Comparison of ENCODE assay signal across 13 cellular contexts in genomic region chr14:89407856-89408255, GRCh38. TPM values are rescaled to one million over a fixed set of nuclear protein-coding genes. Genes with fewer than 3 reads are reported as not detected.
DNase-seq lines count a peak whose midpoint lies in the region; ATAC-seq and TF ChIP-seq lines count a peak whose summit lies in the region.
"Had no signal": no experiment of that assay in that cellular context is flagged by ENCODE, and none has a peak within 500 bp of the region (broad histone marks: within the 10 kb centered on the region; RNA-seq: fewer than 3 reads in every experiment).

No MANE protein-coding gene starts in this region.

- H3K4me1 ChIP-seq in fibroblast of lung (ENCODE audit: control insufficient read depth, extremely low read depth, insufficient read depth, low read length) = no peaks in the 10 kb centered on the region
- peaks cover 43% of the 10 kb centered on the region for H3K4me1 ChIP-seq in CD8-positive, alpha-beta memory T cell (ENCODE audit: insufficient read depth, low read length)

- no peaks in the 10 kb centered on the region for H3K36me3 ChIP-seq in fibroblast of lung (ENCODE audit: control insufficient read depth, insufficient read depth, low read length)
- H3K36me3 ChIP-seq in CD8-positive, alpha-beta memory T cell (ENCODE audit: insufficient read depth, low read length) = peaks cover 7% of the 10 kb centered on the region

- no peak overlapping the region for H3K27ac ChIP-seq in fibroblast of lung (ENCODE audit: insufficient read depth, low read length)
- no peak overlapping the region for H3K27ac ChIP-seq in CD8-positive, alpha-beta memory T cell (ENCODE audit: low read depth, low read length)
- H3K27ac ChIP-seq: thyroid gland had no signal

- intact Hi-C loops in activated CD8-positive, alpha-beta T cell treated with anti-CD3 and anti-CD28 coated beads for 36 hours (cut with micrococcal nuclease) = loop anchor here (5.0 kb wide), 1 partner anchor 36 kb away; no protein-coding TSS in a partner anchor

- H3K9me3 ChIP-seq in fibroblast of lung (ENCODE audit: control insufficient read depth, insufficient read depth, low read depth, low read length) = no peaks in the 10 kb centered on the region
- H3K9me3 ChIP-seq in CD8-positive, alpha-beta memory T cell (ENCODE audit: low read length) = no peaks in the 10 kb centered on the region
- H3K9me3 ChIP-seq: thyroid gland had no signal

- no peaks in the 10 kb centered on the region for H3K9me3 Mint-ChIP-seq in activated CD8-positive, alpha-beta memory T cell treated with anti-CD3 and anti-CD28 coated beads, Interleukin-2, amount 10 ng/mL, durations not matched to agents 7 days and 5 days (ENCODE audit: low read depth)
- no peaks in the 10 kb centered on the region for H3K9me3 Mint-ChIP-seq in activated CD8-positive, alpha-beta T cell treated with anti-CD3 and anti-CD28 coated beads for 36 hours
- no peaks in the 10 kb centered on the region for H3K9me3 Mint-ChIP-seq in CD8-positive, alpha-beta memory T cell

- peaks cover 50% of the 10 kb centered on the region for H3K36me3 Mint-ChIP-seq in activated CD8-positive, alpha-beta memory T cell treated with anti-CD3 and anti-CD28 coated beads, Interleukin-2, amount 10 ng/mL, durations not matched to agents 7 days and 5 days
- peaks cover 75% of the 10 kb centered on the region for H3K36me3 Mint-ChIP-seq in activated CD8-positive, alpha-beta T cell treated with anti-CD3 and anti-CD28 coated beads for 36 hours (ENCODE audit: low read depth)
- H3K36me3 Mint-ChIP-seq in CD8-positive, alpha-beta memory T cell = peaks cover 0 to 57% (median 9%) of the 10 kb centered on the region in 3 donors

- H3K27me3 Mint-ChIP-seq in activated CD8-positive, alpha-beta memory T cell treated with anti-CD3 and anti-CD28 coated beads, Interleukin-2, amount 10 ng/mL, durations not matched to agents 7 days and 5 days = no peaks in the 10 kb centered on the region
- H3K27me3 Mint-ChIP-seq in activated CD8-positive, alpha-beta T cell treated with anti-CD3 and anti-CD28 coated beads for 36 hours = no peaks in the 10 kb centered on the region
- no peaks in the 10 kb centered on the region for H3K27me3 Mint-ChIP-seq in CD8-positive, alpha-beta memory T cell

- CTCF ChIA-PET in activated CD8-positive, alpha-beta memory T cell treated with anti-CD3 and anti-CD28 coated beads, Interleukin-2, amount 10 ng/mL, durations not matched to agents 7 days and 5 days (lab: Charles Lee) = no interaction called here
- CTCF ChIA-PET in activated CD8-positive, alpha-beta T cell treated with anti-CD3 and anti-CD28 coated beads for 36 hours (lab: Charles Lee) = no interaction called here
- CTCF ChIA-PET in CD8-positive, alpha-beta memory T cell (lab: Charles Lee) = no interaction called here

- no peak overlapping the region for H3K4me3 ChIP-seq in fibroblast of lung (replicated peaks in 1 of 4; ENCODE audit: control extremely low read depth in 1 of 4, insufficient read depth in 1 of 4, low read depth in 3 of 4, low read length in 4 of 4)
- no peak overlapping the region for H3K4me3 ChIP-seq in CD8-positive, alpha-beta memory T cell (ENCODE audit: low read length)
- H3K4me3 ChIP-seq: thyroid gland had no signal

- no peak overlapping the region for H3K4me3 Mint-ChIP-seq in activated CD8-positive, alpha-beta memory T cell treated with anti-CD3 and anti-CD28 coated beads, Interleukin-2, amount 10 ng/mL, durations not matched to agents 7 days and 5 days
- H3K4me3 Mint-ChIP-seq in activated CD8-positive, alpha-beta T cell treated with anti-CD3 and anti-CD28 coated beads for 36 hours = peak overlapping the region; percentile 24
- H3K4me3 Mint-ChIP-seq in CD8-positive, alpha-beta memory T cell = peak overlapping the region in 3 of 7 donors; percentile 3 to 48 (median 13)

- peak; percentile 42 for ATAC-seq in activated CD8-positive, alpha-beta memory T cell treated with anti-CD3 and anti-CD28 coated beads, Interleukin-2, amount 10 ng/mL, durations not matched to agents 7 days and 5 days
- peak; percentile 79 for ATAC-seq in activated CD8-positive, alpha-beta T cell treated with anti-CD3 and anti-CD28 coated beads for 36 hours
- peak; percentile 50 for ATAC-seq in stimulated activated naive CD8-positive, alpha-beta T cell treated with anti-CD3 and anti-CD28 coated beads, Interleukin-15, Interleukin-2, amounts not matched to agents 100 U/mL and 50 U/mL, for 24 hours
- ATAC-seq in GM21381 (IDR thresholded peaks at IDR 0.05; ENCODE audit: unreplicated experiment) = no peak

- no peaks in the 10 kb centered on the region for H3K27me3 ChIP-seq in fibroblast of lung (ENCODE audit: control insufficient read depth, insufficient read depth, low read length)
- H3K27me3 ChIP-seq in CD8-positive, alpha-beta memory T cell (ENCODE audit: insufficient read depth, low read length, poor library complexity, severe bottlenecking) = no peaks in the 10 kb centered on the region
- H3K27me3 ChIP-seq: thyroid gland had no signal

- TF ChIP-seq CTCF in activated CD8-positive, alpha-beta T cell treated with anti-CD3 and anti-CD28 coated beads for 36 hours (IDR thresholded peaks at IDR 0.05) = no peak
- no peak for TF ChIP-seq CTCF in fibroblast of lung (conservative IDR thresholded peaks at IDR 0.05 in 1 of 2, IDR thresholded peaks at IDR 0.05 in 1 of 2; ENCODE audit: low read depth in 1 of 2, low read length in 2 of 2)

- DNase-seq in activated CD8-positive, alpha-beta memory T cell treated with anti-CD3 and anti-CD28 coated beads, Interleukin-2, amount 10 ng/mL, durations not matched to agents 7 days and 5 days = no peak
- no peak for DNase-seq in activated CD8-positive, alpha-beta memory T cell treated with anti-CD3 and anti-CD28 coated beads, Interleukin-2, amount 50 U/mL, for 48 hours
- no peak for DNase-seq in activated CD8-positive, alpha-beta T cell treated with anti-CD3 and anti-CD28 coated beads for 36 hours
- DNase-seq in fibroblast of lung (ENCODE audit: low read depth in 2 of 2) = peak; percentile 23 to 44
- DNase-seq in stimulated activated naive CD8-positive, alpha-beta T cell treated with anti-CD3 and anti-CD28 coated beads, Interleukin-15, Interleukin-2, amounts not matched to agents 100 U/mL and 50 U/mL, for 24 hours = no peak
- DNase-seq in H4 (ENCODE audit: low spot score) = no peak
- no peak for DNase-seq in CD8-positive, alpha-beta memory T cell
- DNase-seq: DND-41; effector CD8-positive, alpha-beta T cell; NCI-H526 treated with DMSO at 0.1 percent for 48 hours; Right ventricle myocardium superior; thyroid gland had no signal

- peaks cover 40% of the 10 kb centered on the region for H3K4me1 Mint-ChIP-seq in activated CD8-positive, alpha-beta memory T cell treated with anti-CD3 and anti-CD28 coated beads, Interleukin-2, amount 10 ng/mL, durations not matched to agents 7 days and 5 days
- H3K4me1 Mint-ChIP-seq in activated CD8-positive, alpha-beta T cell treated with anti-CD3 and anti-CD28 coated beads for 36 hours (ENCODE audit: low read depth) = peaks cover 69% of the 10 kb centered on the region
- H3K4me1 Mint-ChIP-seq in CD8-positive, alpha-beta memory T cell = peaks cover 50 to 83% (median 75%) of the 10 kb centered on the region in 3 donors

- POLR2A ChIA-PET in activated CD8-positive, alpha-beta T cell treated with anti-CD3 and anti-CD28 coated beads for 36 hours (lab: Charles Lee) = interaction anchor here (0.7 to 1.1 kb wide), 2 partner anchors 10 to 209 kb away, joined by 4 to 5 read pairs; no protein-coding TSS in a partner anchor
- POLR2A ChIA-PET in CD8-positive, alpha-beta memory T cell (lab: Charles Lee) = no interaction called here

- no peak overlapping the region for H2AFZ ChIP-seq in fibroblast of lung (ENCODE audit: low read length)

- peaks cover 2% of the 10 kb centered on the region for H3K79me2 ChIP-seq in fibroblast of lung (ENCODE audit: control insufficient read depth, insufficient read depth, low read length)

- no peaks in the 10 kb centered on the region for H4K20me1 ChIP-seq in fibroblast of lung (ENCODE audit: control insufficient read depth, extremely low read depth, insufficient read depth, low read length)

- H3K9ac ChIP-seq in fibroblast of lung (ENCODE audit: insufficient read depth, low read length) = no peak overlapping the region

- H3K4me2 ChIP-seq in fibroblast of lung (ENCODE audit: extremely low read depth, insufficient read depth, low read length) = no peak overlapping the region

- peak overlapping the region; percentile 40 for H3K27ac Mint-ChIP-seq in activated CD8-positive, alpha-beta memory T cell treated with anti-CD3 and anti-CD28 coated beads, Interleukin-2, amount 10 ng/mL, durations not matched to agents 7 days and 5 days
- H3K27ac Mint-ChIP-seq in activated CD8-positive, alpha-beta T cell treated with anti-CD3 and anti-CD28 coated beads for 36 hours = peak overlapping the region; percentile 81
- peak overlapping the region in 3 of 8 donors; percentile 47 to 63 (median 61) for H3K27ac Mint-ChIP-seq in CD8-positive, alpha-beta memory T cell

RNA-seq across cellular contexts. Expression of gene FOXN3, which starts 9.2 kb away (rescaled TPM):
- 100 to 1,000 TPM in 1 of 2 experiments, 10 to 100 TPM in 1; 85.6 to 103 TPM for total RNA-seq in activated CD8-positive, alpha-beta memory T cell treated with anti-CD3 and anti-CD28 coated beads, Interleukin-2, amount 10 ng/mL, durations not matched to agents 7 days and 5 days
- total RNA-seq in activated CD8-positive, alpha-beta T cell treated with anti-CD3 and anti-CD28 coated beads for 36 hours = 10 to 100 TPM; 83.4 to 85.0 TPM
- total RNA-seq in fibroblast of lung = 27.5 and 27.9 TPM in 2 replicates
- polyA plus RNA-seq in fibroblast of lung = 22.5 and 33.3 TPM in 2 replicates
- polyA plus RNA-seq in fibroblast of lung (2012) = 14.4 and 26.1 TPM in 2 replicates
- 118 and 136 TPM in 2 replicates for polyA minus RNA-seq in fibroblast of lung (ENCODE audit: low replicate concordance)
- 5.2 and 12.2 TPM in 2 replicates for total RNA-seq in H4 (2014; rRNA removed; shearing (Covaris generic))
- total RNA-seq in CD8-positive, alpha-beta memory T cell = 10 to 100 TPM; 73.9 to 74.8 TPM
- polyA plus RNA-seq in CD8-positive, alpha-beta memory T cell = 136 TPM

Comparison
In these comparisons a context has a peak if more than half of its experiments do, and no peak if none do; other contexts are left out.
1. DNase-seq: peak in fibroblast of lung (2 of 2); none in activated CD8-positive, alpha-beta memory T cell treated with anti-CD3 and anti-CD28 coated beads, Interleukin-2, amount 10 ng/mL, durations not matched to agents 7 days and 5 days (single experiment), activated CD8-positive, alpha-beta memory T cell treated with anti-CD3 and anti-CD28 coated beads, Interleukin-2, amount 50 U/mL, for 48 hours (single experiment), activated CD8-positive, alpha-beta T cell treated with anti-CD3 and anti-CD28 coated beads for 36 hours (single experiment), stimulated activated naive CD8-positive, alpha-beta T cell treated with anti-CD3 and anti-CD28 coated beads, Interleukin-15, Interleukin-2, amounts not matched to agents 100 U/mL and 50 U/mL, for 24 hours (single experiment), H4 (single experiment) and CD8-positive, alpha-beta memory T cell (0 of 5).